Comparison of ENCODE assay signal across 14 cellular contexts in genomic region chr5:150077060-150077459, GRCh38. TPM values are rescaled to one million over a fixed set of nuclear protein-coding genes. Genes with fewer than 3 reads are reported as not detected.
"Had no signal": no experiment of that assay in that cellular context is flagged by ENCODE, and none has a peak within 500 bp of the region (broad histone marks: within the 10 kb centered on the region; RNA-seq: fewer than 3 reads in every experiment).

No MANE protein-coding gene starts in this region.

- H3K27ac ChIP-seq: left lung, parathyroid adenoma, tibial nerve had no signal

- H2AFZ ChIP-seq: parathyroid adenoma had no signal

- H3K4me3 Mint-ChIP-seq: activated CD4-positive, alpha-beta memory T cell treated with anti-CD3 and anti-CD28 coated beads, Interleukin-2, amount 10 ng/mL, durations not matched to agents 7 days and 5 days; activated naive CD4-positive, alpha-beta T cell treated with anti-CD3 and anti-CD28 coated beads, Interleukin-2, amount 10 ng/mL, durations not matched to agents 7 days and 5 days; naive thymus-derived CD4-positive, alpha-beta T cell; stimulated activated memory B cell treated with anti-CD40 and anti-IgM and Interleukin-4, amounts not matched to agents 10 μg/mL and 1 μg/mL and 100 μg/mL, for 72 hours had no signal

- H3K4me1 Mint-ChIP-seq: activated CD4-positive, alpha-beta memory T cell treated with anti-CD3 and anti-CD28 coated beads, Interleukin-2, amount 10 ng/mL, durations not matched to agents 7 days and 5 days; activated naive CD4-positive, alpha-beta T cell treated with anti-CD3 and anti-CD28 coated beads, Interleukin-2, amount 10 ng/mL, durations not matched to agents 7 days and 5 days had no signal

- H3K4me3 ChIP-seq: left lung, tibial nerve had no signal

- H3K27ac Mint-ChIP-seq: activated CD4-positive, alpha-beta memory T cell treated with anti-CD3 and anti-CD28 coated beads, Interleukin-2, amount 10 ng/mL, durations not matched to agents 7 days and 5 days; activated naive CD4-positive, alpha-beta T cell treated with anti-CD3 and anti-CD28 coated beads, Interleukin-2, amount 10 ng/mL, durations not matched to agents 7 days and 5 days; naive thymus-derived CD4-positive, alpha-beta T cell; stimulated activated memory B cell treated with anti-CD40 and anti-IgM and Interleukin-4, amounts not matched to agents 10 μg/mL and 1 μg/mL and 100 μg/mL, for 72 hours had no signal

- H3K36me3 ChIP-seq: tibial nerve had no signal

- H3K9me3 ChIP-seq: left lung, tibial nerve had no signal

- H3K79me2 ChIP-seq: parathyroid adenoma had no signal

- H3K9ac ChIP-seq: parathyroid adenoma had no signal

- H3K36me3 Mint-ChIP-seq: activated naive CD4-positive, alpha-beta T cell treated with anti-CD3 and anti-CD28 coated beads, Interleukin-2, amount 10 ng/mL, durations not matched to agents 7 days and 5 days; naive thymus-derived CD4-positive, alpha-beta T cell; stimulated activated memory B cell treated with anti-CD40 and anti-IgM and Interleukin-4, amounts not matched to agents 10 μg/mL and 1 μg/mL and 100 μg/mL, for 72 hours had no signal

- ATAC-seq: esophagus mucosa; left lung; naive thymus-derived CD4-positive, alpha-beta T cell; stimulated activated memory B cell treated with anti-CD40 and anti-IgM and Interleukin-4, amounts not matched to agents 10 μg/mL and 1 μg/mL and 100 μg/mL, for 72 hours had no signal

- H3K27me3 Mint-ChIP-seq: stimulated activated memory B cell treated with anti-CD40 and anti-IgM and Interleukin-4, amounts not matched to agents 10 μg/mL and 1 μg/mL and 100 μg/mL, for 72 hours had no signal

- H3K27me3 ChIP-seq: left lung, tibial nerve had no signal

- H3K9me3 Mint-ChIP-seq: activated CD4-positive, alpha-beta memory T cell treated with anti-CD3 and anti-CD28 coated beads, Interleukin-2, amount 10 ng/mL, durations not matched to agents 7 days and 5 days; activated naive CD4-positive, alpha-beta T cell treated with anti-CD3 and anti-CD28 coated beads, Interleukin-2, amount 10 ng/mL, durations not matched to agents 7 days and 5 days; naive thymus-derived CD4-positive, alpha-beta T cell had no signal

- DNase-seq: activated CD4-positive, alpha-beta memory T cell treated with anti-CD3 and anti-CD28 coated beads, Interleukin-2, amount 10 ng/mL, durations not matched to agents 7 days and 5 days; activated CD4-positive, CD25-positive, alpha-beta regulatory T cell treated with anti-CD3 and anti-CD28 coated beads, Interleukin-2, amount 50 U/mL, for 72 hours; kidney; left lung; mammary epithelial cell; stimulated activated CD4-positive, alpha-beta T cell treated with anti-CD3 and anti-CD28 coated beads, Interleukin-2, amount 100 ng/mL, for 48 hours; T-helper 1 cell had no signal

RNA-seq across cellular contexts. Expression of gene CSF1R, which starts 9.3 kb away (rescaled TPM):
- total RNA-seq: renal cortical epithelial cell had no signal
